Comparison of ENCODE assay signal across 12 cellular contexts in the genomic region with DNA sequence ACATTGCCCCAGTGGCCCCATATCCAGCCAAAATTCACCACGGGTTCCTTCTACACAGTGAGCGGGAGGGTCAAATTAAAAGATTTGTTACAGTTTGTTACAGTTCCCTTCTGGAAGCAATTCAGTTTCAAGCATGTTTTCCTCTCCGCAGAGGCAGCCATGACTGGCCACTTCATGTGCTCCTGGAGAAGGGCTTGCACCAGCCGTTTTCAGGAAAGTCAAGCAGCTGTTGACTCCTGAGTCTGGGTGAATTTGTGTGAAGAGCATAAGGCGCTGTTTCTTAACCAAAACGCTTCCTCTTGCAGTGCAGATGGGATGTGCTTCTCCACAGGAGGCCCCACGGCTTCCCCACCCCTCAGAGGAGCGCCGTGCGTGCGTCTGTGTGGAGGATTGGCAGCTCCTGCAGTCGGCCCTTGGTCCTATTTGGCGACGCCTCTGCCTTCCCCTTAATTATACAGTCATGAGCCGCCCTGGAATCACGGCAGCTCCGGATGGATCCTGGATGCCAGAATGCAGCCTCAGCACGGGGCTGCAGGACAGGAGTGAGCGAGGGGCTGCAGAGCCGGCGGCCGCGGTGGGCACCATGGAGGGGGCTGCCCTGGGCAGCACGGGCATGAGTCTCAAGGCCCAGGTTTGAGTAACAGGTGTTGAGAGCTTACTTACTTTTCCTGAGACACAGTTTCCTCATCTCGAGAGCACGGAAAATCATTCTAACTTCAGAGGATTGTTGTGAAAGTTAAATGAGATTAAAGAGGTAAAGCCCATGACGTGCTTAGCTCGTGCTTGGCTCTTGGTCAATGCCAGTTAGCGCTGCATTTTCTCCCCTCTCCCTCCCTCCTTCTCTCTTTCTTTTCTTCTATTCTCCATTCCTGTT. TPM values are rescaled to one million over a fixed set of nuclear protein-coding genes. Genes with fewer than 3 reads are reported as not detected.
DNase-seq lines count a peak whose midpoint lies in the region; ATAC-seq and TF ChIP-seq lines count a peak whose summit lies in the region.
"Had no signal": no experiment of that assay in that cellular context is flagged by ENCODE, and none has a peak within 500 bp of the region (broad histone marks: within the 10 kb centered on the region; RNA-seq: fewer than 3 reads in every experiment).

No MANE protein-coding gene starts in this region.

- H3K4me1 ChIP-seq in lower lobe of right lung (no peaks in the 10 kb centered on the region), transverse colon (peaks cover 0 to 3% (median 0%) of the 10 kb centered on the region in 4 donors)

- no peak overlapping the region for H3K4me3 ChIP-seq in lower lobe of right lung
- H3K4me3 ChIP-seq in transverse colon = peak overlapping the region in 3 of 4 donors; percentile 21 to 39 (median 25)
- H3K4me3 ChIP-seq: coronary artery had no signal

- TF ChIP-seq EP300 in transverse colon (IDR thresholded peaks at IDR 0.05; ENCODE audit: low read depth) = no peak

- H3K9me3 ChIP-seq in lower lobe of right lung = no peaks in the 10 kb centered on the region
- no peaks in the 10 kb centered on the region for H3K9me3 ChIP-seq in transverse colon

- intact Hi-C loops in lower lobe of right lung (cut with DNase I) = no loop called here
- intact Hi-C loops in transverse colon (cut with DNase I; ENCODE audit: low total_unique reads) = no loop called here

- H3K27ac ChIP-seq in lower lobe of right lung (peak overlapping the region; percentile 49), transverse colon (peak overlapping the region; percentile 77 to 86 (median 84))
- H3K27ac ChIP-seq: 22Rv1, coronary artery had no signal

- DNase-seq in NCI-H1417 (lab: John Stamatoyannopoulos, UW) = peak in 2 of 3 experiments; percentile 39 to 67
- no peak for DNase-seq in NCI-H1417 treated with DMSO at 0.1 percent for 48 hours (lab: John Stamatoyannopoulos, UW)
- DNase-seq in ecto neural progenitor cell (ENCODE audit: low spot score) = peak; percentile 69
- no peak for DNase-seq in lower lobe of right lung
- DNase-seq in transverse colon = peak; percentile 77
- DNase-seq in KBM-7 = no peak
- DNase-seq: CD8-positive, alpha-beta T cell; NCI-H1048 had no signal

- H3K36me3 ChIP-seq in lower lobe of right lung = no peaks in the 10 kb centered on the region
- H3K36me3 ChIP-seq in transverse colon = no peaks in the 10 kb centered on the region

- ATAC-seq in lower lobe of right lung = peak; percentile 36 to 56
- no peak for ATAC-seq in HG03571 (IDR thresholded peaks at IDR 0.05; ENCODE audit: unreplicated experiment)
- ATAC-seq in GM21367 (IDR thresholded peaks at IDR 0.05; ENCODE audit: unreplicated experiment) = no peak
- ATAC-seq: CD8-positive, alpha-beta T cell had no signal

- TF ChIP-seq POLR2A in transverse colon (IDR thresholded peaks at IDR 0.05) = peak; percentile 43

- TF ChIP-seq CTCF in lower lobe of right lung (IDR thresholded peaks at IDR 0.05) (no peak), transverse colon (IDR thresholded peaks at IDR 0.05) (no peak)

- peaks cover 14% of the 10 kb centered on the region for H3K27me3 ChIP-seq in lower lobe of right lung (ENCODE audit: low read depth)
- H3K27me3 ChIP-seq in transverse colon = peaks cover 16% of the 10 kb centered on the region

- 21 to 38% methylated on average over 4 to 29 of the region's 29 CpGs for WGBS in transverse colon (ENCODE audit: low coverage in 1 of 2), 2 donors

- in situ Hi-C loops in transverse colon (cut with MboI; ENCODE audit: low pct_ligation_motif_present in 1 of 4, low pct_unique_long_range_greater_than_20kb in 1 of 4, low sequenced_read_pairs in 3 of 4) (no loop called here), KBM-7 (cut with MboI; ENCODE audit: low pct_unique_long_range_greater_than_20kb, low sequenced_read_pairs) (no loop called here)

RNA-seq across cellular contexts. Expression of a gene that starts 54.2 kb away (rescaled TPM):
- total RNA-seq in lower lobe of right lung = 1.4 TPM
- under 1 TPM in 2 of 4 donors, not detected in 2; 0.14 to 0.16 TPM for total RNA-seq in transverse colon

Comparison
In these comparisons a context has a peak if more than half of its experiments do, and no peak if none do; other contexts are left out.
1. DNase-seq: peak in NCI-H1417 (2 of 3), ecto neural progenitor cell (single experiment) and transverse colon (single experiment); none in NCI-H1417 treated with DMSO at 0.1 percent for 48 hours (single experiment), lower lobe of right lung (single experiment) and KBM-7 (single experiment).
2. ATAC-seq: peak in lower lobe of right lung (2 of 2); none in HG03571 (single experiment) and GM21367 (single experiment).